ENCODE assay signal across 16 cellular contexts in the genomic region with DNA sequence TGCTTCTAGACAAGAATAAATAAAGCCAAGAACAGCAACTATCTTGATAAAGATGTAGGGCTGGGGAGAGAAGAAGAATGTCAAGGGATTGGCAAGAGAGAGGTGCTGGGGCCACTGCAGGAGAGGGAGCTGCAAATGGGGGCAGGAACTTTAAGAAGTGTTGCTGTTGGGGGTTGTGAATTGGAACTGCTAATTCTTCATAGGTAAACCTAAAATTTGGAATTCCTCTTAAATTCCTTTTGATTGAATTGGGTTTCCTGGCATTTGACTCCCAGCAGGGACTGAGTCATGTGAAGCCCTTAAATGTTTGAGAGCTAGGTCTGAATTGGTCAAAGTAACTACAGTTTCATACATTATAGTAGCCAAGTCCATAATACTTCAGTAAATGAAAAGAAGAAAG.
DNase-seq lines count a peak whose midpoint lies in the region; ATAC-seq and TF ChIP-seq lines count a peak whose summit lies in the region.
"Had no signal": no experiment of that assay in that cellular context is flagged by ENCODE, and none has a peak within 500 bp of the region (broad histone marks: within the 10 kb centered on the region; RNA-seq: fewer than 3 reads in every experiment).

No MANE protein-coding gene starts in this region.

- H3K4me3 ChIP-seq in SK-N-MC (no peak overlapping the region; the same call in 1 of the 2 replicates), brain microvascular endothelial cell (ENCODE audit: low read depth, low read length) (no peak overlapping the region), left lung (no peak overlapping the region), coronary artery (no peak overlapping the region)
- H3K4me3 ChIP-seq: A549, GM12878 had no signal

- POLR2A ChIA-PET in CD4-positive, alpha-beta T cell (lab: Charles Lee), result no interaction called here

- ATAC-seq in left lung (peak; percentile 40), GM18907 (IDR thresholded peaks at IDR 0.05; ENCODE audit: unreplicated experiment) (no peak)
- ATAC-seq in CD4-positive, alpha-beta T cell (ENCODE audit: poor library complexity), result no peak
- ATAC-seq: A549, GM12878, HCT116 had no signal

- H3K4me1 ChIP-seq in left lung, result no peaks in the 10 kb centered on the region
- H3K4me1 ChIP-seq: A549 had no signal

- no peak for DNase-seq in SK-N-MC (ENCODE audit: low read depth, low spot score)
- peak; percentile 4 for DNase-seq in brain microvascular endothelial cell
- DNase-seq in left lung, result no peak
- no peak for DNase-seq in CD4-positive, alpha-beta T cell
- no peak for DNase-seq in coronary artery (ENCODE audit: low spot score)
- DNase-seq in cortex of kidney (lab: John Stamatoyannopoulos, UW), result no peak
- DNase-seq: Calu3, DMS79, IMR-90, KBM-7 had no signal

- TF ChIP-seq CTCF in brain microvascular endothelial cell (IDR thresholded peaks at IDR 0.05; ENCODE audit: low read depth, low read length, missing control alignments), result no peak
- no peak for TF ChIP-seq CTCF in left lung (IDR thresholded peaks at IDR 0.05)
- no peak for TF ChIP-seq CTCF in CD4-positive, alpha-beta T cell (IDR thresholded peaks at IDR 0.05)
- TF ChIP-seq CTCF in coronary artery (IDR thresholded peaks at IDR 0.05), result no peak

- intact Hi-C loops in left lung (cut with DNase I), result no loop called here
- intact Hi-C loops in CD4-positive, alpha-beta T cell (cut with DNase I, micrococcal nuclease), result no loop called here

- H3K36me3 ChIP-seq in SK-N-MC (ENCODE audit: insufficient read depth, low read length), result no peaks in the 10 kb centered on the region
- H3K36me3 ChIP-seq in brain microvascular endothelial cell (replicated peaks), result no peaks in the 10 kb centered on the region
- no peaks in the 10 kb centered on the region for H3K36me3 ChIP-seq in left lung

- H3K9ac ChIP-seq in SK-N-MC (ENCODE audit: insufficient read length), result no peak overlapping the region

- no peaks in the 10 kb centered on the region for H3K4me1 Mint-ChIP-seq in CD4-positive, alpha-beta T cell (ENCODE audit: low read depth)
- H3K4me1 Mint-ChIP-seq: CD14-positive monocyte had no signal

- H3K36me3 Mint-ChIP-seq in CD4-positive, alpha-beta T cell (ENCODE audit: low read depth), result no peaks in the 10 kb centered on the region
- H3K36me3 Mint-ChIP-seq: CD14-positive monocyte had no signal

- no peaks in the 10 kb centered on the region for H3K9me3 Mint-ChIP-seq in CD4-positive, alpha-beta T cell

- no peaks in the 10 kb centered on the region for H3K27me3 ChIP-seq in brain microvascular endothelial cell (replicated peaks)
- no peaks in the 10 kb centered on the region for H3K27me3 ChIP-seq in left lung
- peaks cover 7% of the 10 kb centered on the region for H3K27me3 ChIP-seq in CD4-positive, alpha-beta T cell (ENCODE audit: control insufficient read depth, insufficient read depth, low read length)

- in situ Hi-C loops in brain microvascular endothelial cell (cut with HindIII; ENCODE audit: low pct_ligation_motif_present, low sequenced_read_pairs), result no loop called here

- H3K4me3 Mint-ChIP-seq in CD4-positive, alpha-beta T cell, result no peak overlapping the region
- H3K4me3 Mint-ChIP-seq: CD14-positive monocyte had no signal

- H3K27ac ChIP-seq in SK-N-MC (peak overlapping the region; percentile 72), brain microvascular endothelial cell (no peak overlapping the region), left lung (no peak overlapping the region), coronary artery (no peak overlapping the region)
- no peak overlapping the region for H3K27ac ChIP-seq in CD4-positive, alpha-beta T cell (ENCODE audit: low read depth, low read length)
- H3K27ac ChIP-seq: A549, HL-60 had no signal

- H3K27me3 Mint-ChIP-seq in CD4-positive, alpha-beta T cell, result peaks cover 35% of the 10 kb centered on the region

- CTCF ChIA-PET in CD4-positive, alpha-beta T cell (lab: Charles Lee), result no interaction called here

- H3K27ac Mint-ChIP-seq in CD4-positive, alpha-beta T cell, result no peak overlapping the region
- H3K27ac Mint-ChIP-seq: CD14-positive monocyte had no signal

- H3K9me3 ChIP-seq in SK-N-MC (ENCODE audit: low read depth, low read length) (no peaks in the 10 kb centered on the region), left lung (no peaks in the 10 kb centered on the region)
- H3K9me3 ChIP-seq in CD4-positive, alpha-beta T cell (ENCODE audit: control insufficient read depth, low read length), result no peaks in the 10 kb centered on the region
- H3K9me3 ChIP-seq: A549 had no signal
